8 cellular contexts compared by ENCODE assay signal in the genomic region with DNA sequence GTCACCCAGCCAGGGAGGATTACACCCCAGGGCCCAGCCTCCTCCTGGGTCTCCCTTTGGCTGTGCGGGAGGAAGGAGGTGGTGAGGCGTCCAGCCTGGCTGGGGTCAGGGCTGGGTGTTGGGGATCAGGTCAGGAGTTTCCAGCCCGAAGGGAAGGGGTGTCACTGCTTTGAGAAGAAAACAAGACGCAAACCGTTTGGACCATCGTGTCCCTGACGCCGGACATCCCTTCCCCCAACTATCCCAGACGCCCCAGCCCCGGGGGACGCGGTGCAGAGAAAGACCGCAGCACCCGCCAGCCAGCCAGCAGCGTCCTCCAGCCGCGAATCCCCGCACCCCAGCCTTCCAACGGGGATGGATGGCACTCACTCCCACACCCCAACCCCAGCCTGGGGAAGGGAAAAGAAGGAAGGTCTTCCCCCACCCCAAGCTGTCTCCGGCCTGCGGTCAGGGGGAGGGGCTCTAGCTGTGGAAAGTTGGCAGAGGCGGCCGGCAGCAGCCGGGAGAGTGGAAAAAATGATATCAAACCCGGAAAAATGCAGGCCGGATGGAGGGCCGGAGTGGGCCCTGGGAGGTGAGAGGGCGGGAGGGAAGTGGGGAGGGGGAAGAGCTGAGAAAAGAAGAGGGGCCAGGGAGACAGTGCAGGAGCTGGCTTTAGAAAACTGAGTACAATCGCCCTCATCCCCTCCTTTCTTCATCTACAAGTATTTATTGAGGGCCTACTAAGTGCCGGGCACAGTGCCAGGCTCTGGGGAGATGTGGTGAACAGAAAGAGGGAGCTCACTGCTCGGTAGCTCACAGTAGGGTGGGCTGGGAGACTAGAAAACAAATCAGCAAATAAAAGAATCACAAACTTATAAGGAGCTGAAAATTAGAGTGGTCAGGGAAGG. TPM values are rescaled to one million over a fixed set of nuclear protein-coding genes. Genes with fewer than 3 reads are reported as not detected.
DNase-seq lines count a peak whose midpoint lies in the region; ATAC-seq and TF ChIP-seq lines count a peak whose summit lies in the region.

No MANE protein-coding gene starts in this region.

- no peak overlapping the region for H3K27ac Mint-ChIP-seq in nephron progenitor cell

- no peaks in the 10 kb centered on the region for H3K36me3 Mint-ChIP-seq in nephron progenitor cell (ENCODE audit: low read depth)

- no peaks in the 10 kb centered on the region for H3K4me1 Mint-ChIP-seq in nephron progenitor cell

- no peak overlapping the region for H3K4me3 Mint-ChIP-seq in nephron progenitor cell

- POLR2A ChIA-PET in AG04449 (lab: Yijun Ruan, JAX): no interaction called here

- DNase-seq in AG04449 (ENCODE audit: low read depth, low spot score) (no peak), RPMI7951 (ENCODE audit: low read depth) (peak; percentile 74), fibroblast of villous mesenchyme (ENCODE audit: low read depth) (peak; percentile 25), omental fat pad (ENCODE audit: low spot score) (no peak), DMS53 (lab: John Stamatoyannopoulos, UW) (no peak), nephron progenitor cell (no peak)
- no peak for DNase-seq in stimulated activated CD4-positive, alpha-beta T cell treated with anti-CD3 and anti-CD28 coated beads, Interleukin-1b, Interleukin-23, amount 100 ng/mL, for 48 hours

- peak overlapping the region; percentile 30; the same call in 1 of the 2 replicates for H3K4me3 ChIP-seq in AG04449 (ENCODE audit: low read depth, low read length)
- peak overlapping the region; percentile 25 for H3K4me3 ChIP-seq in fibroblast of villous mesenchyme (ENCODE audit: low read depth, low read length)

- CTCF ChIA-PET in AG04449 (lab: Yijun Ruan, JAX): interaction anchor here (1.0 to 7.7 kb wide), 5 partner anchors 9 to 28 kb away, joined by 3 to 78 read pairs (median 9); partner anchors contain the start of gene HM13

- peak; percentile 69 for ATAC-seq in omental fat pad (ENCODE audit: low FRiP score)
- ATAC-seq in GM18870 (IDR thresholded peaks at IDR 0.05; ENCODE audit: unreplicated experiment): no peak

- TF ChIP-seq CTCF in AG04449 (IDR thresholded peaks at IDR 0.05; ENCODE audit: insufficient read depth, low read length, missing control alignments) (no peak), fibroblast of villous mesenchyme (IDR thresholded peaks at IDR 0.05; ENCODE audit: insufficient read depth, low read depth, low read length) (no peak), omental fat pad (IDR thresholded peaks at IDR 0.05) (no peak), nephron progenitor cell (IDR thresholded peaks at IDR 0.05) (no peak)

- peaks cover 64% of the 10 kb centered on the region for H3K9me3 Mint-ChIP-seq in nephron progenitor cell

- no peaks in the 10 kb centered on the region for H3K27me3 Mint-ChIP-seq in nephron progenitor cell (ENCODE audit: low read depth, poor library complexity)

RNA-seq across cellular contexts. Expression of gene REM1, which starts 10.6 kb away (rescaled TPM):
- 0.24 and 0.39 TPM in 2 replicates for total RNA-seq in RPMI7951 (2014; rRNA removed; shearing (Covaris generic))
- total RNA-seq in fibroblast of villous mesenchyme (not detected in 2 replicates), omental fat pad (10 to 100 TPM in 1 of 4 donors, 1 to 10 TPM in 2, not detected in 1; 1.6 to 12.3 (median 4.0) TPM)

RNA-seq across cellular contexts. Expression of gene DEFB124, which starts 10.8 kb away (rescaled TPM):
- total RNA-seq in RPMI7951 (2014; rRNA removed; shearing (Covaris generic)): not detected in 2 replicates
- not detected in 2 replicates for total RNA-seq in fibroblast of villous mesenchyme
- total RNA-seq in omental fat pad: 1 to 10 TPM in 1 of 4 donors, not detected in 3; 2.7 TPM

RNA-seq across cellular contexts. Expression of gene HM13, which starts 28.5 kb away (rescaled TPM):
- total RNA-seq in RPMI7951 (2014; rRNA removed; shearing (Covaris generic)): 176 and 179 TPM in 2 replicates
- total RNA-seq in fibroblast of villous mesenchyme (70.5 and 91.1 TPM in 2 replicates), omental fat pad (100 to 1,000 TPM in 1 of 4 donors, 10 to 100 TPM in 3; 59.7 to 113 (median 83.4) TPM)

RNA-seq across cellular contexts. Expression of gene DEFB123, which starts 45.3 kb away (rescaled TPM):
- total RNA-seq in RPMI7951 (2014; rRNA removed; shearing (Covaris generic)): not detected in 2 replicates
- total RNA-seq in fibroblast of villous mesenchyme: not detected in 2 replicates
- total RNA-seq in omental fat pad: not detected

Comparison
In these comparisons a context has a peak if more than half of its experiments do, and no peak if none do; other contexts are left out.
1. DNase-seq: peak in RPMI7951 (single experiment) and fibroblast of villous mesenchyme (single experiment); none in AG04449 (single experiment), omental fat pad (single experiment), DMS53 (single experiment), nephron progenitor cell (single experiment) and stimulated activated CD4-positive, alpha-beta T cell treated with anti-CD3 and anti-CD28 coated beads, Interleukin-1b, Interleukin-23, amount 100 ng/mL, for 48 hours (single experiment).